17 cellular contexts compared by ENCODE assay signal in genomic region chr4:186200436-186201409, GRCh38. TPM values are rescaled to one million over a fixed set of nuclear protein-coding genes. Genes with fewer than 3 reads are reported as not detected.
DNase-seq lines count a peak whose midpoint lies in the region; ATAC-seq and TF ChIP-seq lines count a peak whose summit lies in the region.
"Had no signal": no experiment of that assay in that cellular context is flagged by ENCODE, and none has a peak within 500 bp of the region (broad histone marks: within the 10 kb centered on the region; RNA-seq: fewer than 3 reads in every experiment).

No MANE protein-coding gene starts in this region.

- intact Hi-C loops in heart right ventricle (cut with DNase I), result no loop called here

- H3K9me3 ChIP-seq in heart right ventricle (no peaks in the 10 kb centered on the region), osteoblast (ENCODE audit: low read depth, low read length) (no peaks in the 10 kb centered on the region)
- H3K9me3 ChIP-seq: BE2C, SJCRH30 had no signal

- peak in 7 of 8 donors; percentile 15 to 66 (median 47) for ATAC-seq in heart right ventricle
- ATAC-seq in GM19351 (IDR thresholded peaks at IDR 0.05; ENCODE audit: unreplicated experiment), result no peak
- ATAC-seq in HG02973 (IDR thresholded peaks at IDR 0.05; ENCODE audit: unreplicated experiment), result no peak

- no peak overlapping the region for H2AFZ ChIP-seq in osteoblast (ENCODE audit: low read length)
- H2AFZ ChIP-seq: GM23248 had no signal

- no peaks in the 10 kb centered on the region for H4K20me1 ChIP-seq in osteoblast (ENCODE audit: insufficient read depth, low read length)

- no peaks in the 10 kb centered on the region for H3K27me3 ChIP-seq in heart right ventricle
- no peaks in the 10 kb centered on the region for H3K27me3 ChIP-seq in osteoblast (ENCODE audit: insufficient read depth, low read length)
- H3K27me3 ChIP-seq: SJCRH30 had no signal

- H3K27ac ChIP-seq in heart right ventricle (peak overlapping the region in 8 of 10 donors; percentile 26 to 74 (median 59)), osteoblast (ENCODE audit: low read depth, low read length) (no peak overlapping the region)
- H3K27ac ChIP-seq: 22Rv1, GM23248, SJCRH30 had no signal

- DNase-seq in NCI-H748 (lab: John Stamatoyannopoulos, UW; ENCODE audit: unreplicated experiment), result peak; percentile 4
- no peak for DNase-seq in NCI-H748 treated with DMSO at 0.1 percent for 48 hours (lab: John Stamatoyannopoulos, UW)
- DNase-seq in NCI-H1417 (lab: John Stamatoyannopoulos, UW), result peak in 2 of 3 experiments; percentile 27 to 73
- DNase-seq in heart right ventricle, result no peak
- DNase-seq in osteoblast (ENCODE audit: insufficient read length, low spot score, missing footprints), result peak; percentile 58
- no peak for DNase-seq in DMS153 treated with DMSO at 0.1 percent for 48 hours (lab: John Stamatoyannopoulos, UW; ENCODE audit: unreplicated experiment)
- DNase-seq: BE2C; CD8-positive, alpha-beta memory T cell; GDM1; GM23248; NCI-H1694; NCI-H526; SJCRH30 had no signal

- H3K4me3 ChIP-seq in heart right ventricle, result no peak overlapping the region
- H3K4me3 ChIP-seq in osteoblast (ENCODE audit: insufficient read depth, low read length), result no peak overlapping the region
- H3K4me3 ChIP-seq: GM12878, GM23248, SJCRH30 had no signal

- TF ChIP-seq CTCF in heart right ventricle (IDR thresholded peaks at IDR 0.05), result no peak
- no peak for TF ChIP-seq CTCF in osteoblast (IDR thresholded peaks at IDR 0.05; ENCODE audit: extremely low read depth, low read depth, low read length)

- no peak overlapping the region for H3K4me2 ChIP-seq in osteoblast (ENCODE audit: insufficient read depth, low read length)

- H3K36me3 ChIP-seq in heart right ventricle, result peaks cover 0 to 54% (median 6%) of the 10 kb centered on the region in 9 donors
- peaks cover 3% of the 10 kb centered on the region for H3K36me3 ChIP-seq in osteoblast (ENCODE audit: insufficient read depth, low read length)
- H3K36me3 ChIP-seq: BE2C, SJCRH30 had no signal

- no peaks in the 10 kb centered on the region for H3K79me2 ChIP-seq in osteoblast (ENCODE audit: insufficient read depth, low read length)

- 42 to 62% methylated on average over 15 of the region's 15 CpGs for WGBS in heart right ventricle, 2 donors

- H3K4me1 ChIP-seq in heart right ventricle (peaks cover 0 to 46% (median 9%) of the 10 kb centered on the region in 9 donors), osteoblast (ENCODE audit: insufficient read depth, low read length) (no peaks in the 10 kb centered on the region)
- H3K4me1 ChIP-seq: BE2C, SJCRH30 had no signal

RNA-seq across cellular contexts. Expression of gene CYP4V2, which starts 9.4 kb away (rescaled TPM):
- total RNA-seq in heart right ventricle, result 10 to 100 TPM; 16.1 to 37.9 (median 25.9) TPM
- 10 to 100 TPM in 1 of 2 donors, 1 to 10 TPM in 1; 8.1 to 35.3 TPM for polyA plus RNA-seq in heart right ventricle
- total RNA-seq in osteoblast, result 29.0 and 41.8 TPM in 2 replicates

RNA-seq across cellular contexts. Expression of gene KLKB1, which starts 26.6 kb away (rescaled TPM):
- total RNA-seq in heart right ventricle (1 to 10 TPM in 6 of 10 donors, under 1 TPM in 4; 0.23 to 1.9 (median 1.1) TPM), osteoblast (under 0.01 TPM in 1 of 2 replicates, not detected in the other)
- 1 to 10 TPM in 1 of 2 donors, under 1 TPM in 1; 0.57 to 3.7 TPM for polyA plus RNA-seq in heart right ventricle
- total RNA-seq: GM12878, GM23248, SJCRH30 had no signal
- polyA plus RNA-seq: CD8-positive, alpha-beta memory T cell; GM23248 had no signal

Comparison
In these comparisons a context has a peak if more than half of its experiments do, and no peak if none do; other contexts are left out.
1. DNase-seq: peak in NCI-H748 (single experiment), NCI-H1417 (2 of 3) and osteoblast (single experiment); none in NCI-H748 treated with DMSO at 0.1 percent for 48 hours (single experiment), heart right ventricle (0 of 2) and DMS153 treated with DMSO at 0.1 percent for 48 hours (single experiment).
2. ATAC-seq: peak in heart right ventricle (7 of 8); none in GM19351 (single experiment) and HG02973 (single experiment).